Comparison of ENCODE assay signal across 9 cellular contexts in genomic region chr10:79084972-79085597, GRCh38. TPM values are rescaled to one million over a fixed set of nuclear protein-coding genes. Genes with fewer than 3 reads are reported as not detected.
A peak's percentile ranks its signal among the peaks of the same experiment; 100 is the strongest.
DNase-seq lines count a peak whose midpoint lies in the region; ATAC-seq, FAIRE-seq and TF ChIP-seq lines count a peak whose summit lies in the region.
"Had no signal": no experiment of that assay in that cellular context is flagged by ENCODE, and none has a peak within 500 bp of the region (broad histone marks: within the 10 kb centered on the region; RNA-seq: fewer than 3 reads in every experiment).

No MANE protein-coding gene starts in this region.

- no peak overlapping the region for H2AFZ ChIP-seq in astrocyte (ENCODE audit: low read depth, low read length)

- H3K9me3 ChIP-seq in BLaER1 treated with 17β-estradiol and CSF1 and Interleukin-3, amounts not matched to agents 10 nM and 100 nM (replicated peaks in 1 of 11) = no peaks in the 10 kb centered on the region
- H3K9me3 ChIP-seq in astrocyte (ENCODE audit: insufficient read depth, low read depth, low read length) = no peaks in the 10 kb centered on the region

- H3K4me1 Mint-ChIP-seq in astrocyte (ENCODE audit: low read depth, unreplicated experiment) (peaks cover 37% of the 10 kb centered on the region), naive B cell (peaks cover 44 to 53% (median 52%) of the 10 kb centered on the region in 3 donors)

- H3K27me3 Mint-ChIP-seq in astrocyte (ENCODE audit: low read depth, unreplicated experiment) (no peaks in the 10 kb centered on the region), naive B cell (peaks cover 25 to 47% (median 47%) of the 10 kb centered on the region in 3 donors)
- H3K27me3 Mint-ChIP-seq: activated naive CD4-positive, alpha-beta T cell treated with anti-CD3 and anti-CD28 coated beads, Interleukin-2, amount 50 U/mL, for 24 hours had no signal

- H3K27me3 ChIP-seq in BLaER1 treated with 17β-estradiol and CSF1 and Interleukin-3, amounts not matched to agents 10 nM and 100 nM = no peaks in the 10 kb centered on the region
- no peaks in the 10 kb centered on the region for H3K27me3 ChIP-seq in astrocyte (ENCODE audit: insufficient read depth, low read length)

- FAIRE-seq in astrocyte (lab: Jason Lieb, UNC) = no peak

- peak overlapping the region; percentile 73 to 91 (median 83); a peak in 21 of 22 replicates for H3K9ac ChIP-seq in BLaER1 treated with 17β-estradiol and CSF1 and Interleukin-3, amounts not matched to agents 10 nM and 100 nM
- H3K9ac ChIP-seq in astrocyte (ENCODE audit: low read length) = no peak overlapping the region

- ATAC-seq in HG02642 (IDR thresholded peaks at IDR 0.05; ENCODE audit: poor library complexity, unreplicated experiment) (peak; percentile 69), naive B cell (ENCODE audit: low read depth in 2 of 2) (peak; percentile 92 to 97), HG02852 (IDR thresholded peaks at IDR 0.05; ENCODE audit: unreplicated experiment) (no peak), HG02938 (IDR thresholded peaks at IDR 0.05; ENCODE audit: unreplicated experiment) (no peak)

- H3K27ac Mint-ChIP-seq in astrocyte (ENCODE audit: unreplicated experiment) = peak overlapping the region; percentile 58
- peak overlapping the region; percentile 33 to 90 (median 85) for H3K27ac Mint-ChIP-seq in naive B cell
- H3K27ac Mint-ChIP-seq: activated naive CD4-positive, alpha-beta T cell treated with anti-CD3 and anti-CD28 coated beads, Interleukin-2, amount 50 U/mL, for 24 hours had no signal

- peaks cover 9% of the 10 kb centered on the region for H3K36me3 Mint-ChIP-seq in astrocyte (ENCODE audit: low read depth, unreplicated experiment)
- peaks cover 0 to 4% of the 10 kb centered on the region in 2 donors for H3K36me3 Mint-ChIP-seq in naive B cell

- peak overlapping the region; percentile 5 to 62 (median 48); a peak in 17 of 20 replicates for H3K4me3 ChIP-seq in BLaER1 treated with 17β-estradiol and CSF1 and Interleukin-3, amounts not matched to agents 10 nM and 100 nM
- no peak overlapping the region for H3K4me3 ChIP-seq in astrocyte (ENCODE audit: insufficient read depth, low read depth, low read length)

- H3K36me3 ChIP-seq in BLaER1 treated with 17β-estradiol and CSF1 and Interleukin-3, amounts not matched to agents 10 nM and 100 nM = peaks cover 0 to 14% (median 0%) of the 10 kb centered on the region in 11 experiments; a peak in 2 of 22 replicates
- no peaks in the 10 kb centered on the region for H3K36me3 ChIP-seq in astrocyte (ENCODE audit: insufficient read depth, low read length)

- TF ChIP-seq CTCF in astrocyte (IDR thresholded peaks at IDR 0.05; ENCODE audit: insufficient read depth, low read depth, low read length) = no peak

- intact Hi-C loops in posterior cingulate gyrus (cut with DNase I) = no loop called here

- H3K4me1 ChIP-seq in BLaER1 treated with 17β-estradiol and CSF1 and Interleukin-3, amounts not matched to agents 10 nM and 100 nM = peaks cover 94 to 100% (median 100%) of the 10 kb centered on the region in 10 experiments
- peaks cover 60% of the 10 kb centered on the region for H3K4me1 ChIP-seq in astrocyte (ENCODE audit: insufficient read depth, low read length)

- H3K9me3 Mint-ChIP-seq in astrocyte (ENCODE audit: unreplicated experiment) = no peaks in the 10 kb centered on the region
- peaks cover 0 to 4% (median 0%) of the 10 kb centered on the region in 7 donors for H3K9me3 Mint-ChIP-seq in naive B cell
- H3K9me3 Mint-ChIP-seq: activated naive CD4-positive, alpha-beta T cell treated with anti-CD3 and anti-CD28 coated beads, Interleukin-2, amount 50 U/mL, for 24 hours had no signal

- peak overlapping the region; percentile 83 to 100 (median 97) for H3K4me2 ChIP-seq in BLaER1 treated with 17β-estradiol and CSF1 and Interleukin-3, amounts not matched to agents 10 nM and 100 nM
- no peak overlapping the region for H3K4me2 ChIP-seq in astrocyte (ENCODE audit: low read length)

- H3K4me3 Mint-ChIP-seq in astrocyte (ENCODE audit: unreplicated experiment) (no peak overlapping the region), naive B cell (peak overlapping the region; percentile 23 to 92 (median 86))
- H3K4me3 Mint-ChIP-seq: activated naive CD4-positive, alpha-beta T cell treated with anti-CD3 and anti-CD28 coated beads, Interleukin-2, amount 50 U/mL, for 24 hours had no signal

- H4K20me1 ChIP-seq in BLaER1 treated with 17β-estradiol and CSF1 and Interleukin-3, amounts not matched to agents 10 nM and 100 nM = peaks cover 37 to 100% (median 80%) of the 10 kb centered on the region in 11 experiments
- H4K20me1 ChIP-seq in astrocyte (ENCODE audit: insufficient read depth, low read length) = peaks cover 85% of the 10 kb centered on the region

- H3K79me2 ChIP-seq in astrocyte (ENCODE audit: insufficient read depth, low read length) = peaks cover 100% of the 10 kb centered on the region

- no peak for DNase-seq in astrocyte (ENCODE audit: low read depth)
- DNase-seq in naive B cell = peak; percentile 64
- DNase-seq in posterior cingulate gyrus = no peak
- no peak for DNase-seq in activated naive CD4-positive, alpha-beta T cell treated with anti-CD3 and anti-CD28 coated beads, Interleukin-2, amount 50 U/mL, for 16 hours

- peak overlapping the region; percentile 90 to 98 (median 97) for H3K27ac ChIP-seq in BLaER1 treated with 17β-estradiol and CSF1 and Interleukin-3, amounts not matched to agents 10 nM and 100 nM
- no peak overlapping the region for H3K27ac ChIP-seq in astrocyte (ENCODE audit: low read depth, low read length)

RNA-seq across cellular contexts. Expression of gene ZMIZ1, which starts 16.3 kb away (rescaled TPM):
- total RNA-seq in astrocyte = 45.5 and 49.7 TPM in 2 replicates
- polyA plus RNA-seq in naive B cell (ENCODE audit: low read depth in 6 of 6) = 1 to 10 TPM in 3 of 6 donors, under 1 TPM in 3; 0.11 to 2.9 (median 1.5) TPM

Comparison
In these comparisons a context has a peak if more than half of its experiments do, and no peak if none do; other contexts are left out.
1. ATAC-seq: peak in HG02642 (single experiment) and naive B cell (2 of 2); none in HG02852 (single experiment) and HG02938 (single experiment).